13 cellular contexts compared by ENCODE assay signal in genomic region chr10:73650537-73651331, GRCh38. TPM values are rescaled to one million over a fixed set of nuclear protein-coding genes. Genes with fewer than 3 reads are reported as not detected.
DNase-seq lines count a peak whose midpoint lies in the region; ATAC-seq and TF ChIP-seq lines count a peak whose summit lies in the region.
"Had no signal": no experiment of that assay in that cellular context is flagged by ENCODE, and none has a peak within 500 bp of the region (broad histone marks: within the 10 kb centered on the region; RNA-seq: fewer than 3 reads in every experiment).

No MANE protein-coding gene starts in this region.

- H3K36me3 Mint-ChIP-seq in CD4-positive, alpha-beta memory T cell = no peaks in the 10 kb centered on the region
- no peaks in the 10 kb centered on the region for H3K36me3 Mint-ChIP-seq in progenitor cell of endocrine pancreas (ENCODE audit: insufficient read depth)

- no peak overlapping the region for H3K27ac ChIP-seq in CD4-positive, alpha-beta memory T cell (ENCODE audit: low read depth, low read length)
- H3K27ac ChIP-seq: VCaP had no signal

- H3K4me3 Mint-ChIP-seq in CD4-positive, alpha-beta memory T cell = no peak overlapping the region
- H3K4me3 Mint-ChIP-seq in progenitor cell of endocrine pancreas (ENCODE audit: low read depth) = no peak overlapping the region
- H3K4me3 Mint-ChIP-seq: central memory CD8-positive, alpha-beta T cell had no signal

- DNase-seq in BJ (ENCODE audit: low read depth) = peak; percentile 19
- DNase-seq in SHP77 treated with DMSO at 0.1 percent for 48 hours (lab: John Stamatoyannopoulos, UW) = peak; percentile 23
- peak; percentile 86 for DNase-seq in hepatic stellate cell (ENCODE audit: low spot score)
- no peak for DNase-seq in CD4-positive, alpha-beta memory T cell
- no peak for DNase-seq in DMS79 (lab: John Stamatoyannopoulos, UW)
- no peak for DNase-seq in progenitor cell of endocrine pancreas (ENCODE audit: low spot score, unreplicated experiment)
- DNase-seq in activated gamma-delta T cell (lab: John Stamatoyannopoulos, UW) = no peak
- DNase-seq: DMS153, NCI-H1105 had no signal

- H3K4me1 Mint-ChIP-seq in CD4-positive, alpha-beta memory T cell = peaks cover 0 to 3% (median under 1%) of the 10 kb centered on the region in 4 donors
- H3K4me1 Mint-ChIP-seq in progenitor cell of endocrine pancreas (ENCODE audit: low read depth) = peaks cover 6% of the 10 kb centered on the region
- H3K4me1 Mint-ChIP-seq: central memory CD8-positive, alpha-beta T cell had no signal

- H3K27ac Mint-ChIP-seq in CD4-positive, alpha-beta memory T cell = no peak overlapping the region
- no peak overlapping the region for H3K27ac Mint-ChIP-seq in progenitor cell of endocrine pancreas

- intact Hi-C loops in CD4-positive, alpha-beta memory T cell (cut with micrococcal nuclease) = no loop called here

- TF ChIP-seq CTCF in BJ (IDR thresholded peaks at IDR 0.05; ENCODE audit: insufficient read depth, low read depth, low read length) = no peak
- TF ChIP-seq CTCF in progenitor cell of endocrine pancreas (IDR thresholded peaks at IDR 0.05; ENCODE audit: unreplicated experiment) = no peak

- H3K27me3 ChIP-seq in BJ (ENCODE audit: control insufficient read depth, insufficient read depth, low read length) = no peaks in the 10 kb centered on the region
- H3K27me3 ChIP-seq in CD4-positive, alpha-beta memory T cell (ENCODE audit: insufficient read depth, low read length) = no peaks in the 10 kb centered on the region

- no peaks in the 10 kb centered on the region for H3K9me3 Mint-ChIP-seq in CD4-positive, alpha-beta memory T cell
- H3K9me3 Mint-ChIP-seq in progenitor cell of endocrine pancreas (ENCODE audit: low read depth) = no peaks in the 10 kb centered on the region
- H3K9me3 Mint-ChIP-seq: central memory CD8-positive, alpha-beta T cell had no signal

- no peaks in the 10 kb centered on the region for H3K36me3 ChIP-seq in BJ (ENCODE audit: control insufficient read depth, insufficient read depth, low read length)
- no peaks in the 10 kb centered on the region for H3K36me3 ChIP-seq in CD4-positive, alpha-beta memory T cell (ENCODE audit: insufficient read depth, low read length)
- H3K36me3 ChIP-seq: HAP-1 had no signal

- CTCF ChIA-PET in BJ (lab: Yijun Ruan, JAX) = interaction anchor here (1.0 to 10.6 kb wide), 3 partner anchors 121 to 229 kb away, joined by 4 to 181 read pairs (median 6); no protein-coding TSS in a partner anchor
- CTCF ChIA-PET in CD4-positive, alpha-beta memory T cell (lab: Charles Lee; ENCODE audit: partially characterized antibody) = interaction anchor here (0.6 to 12.2 kb wide), 2 partner anchors 43 to 118 kb away, joined by 3 to 312 read pairs; no protein-coding TSS in a partner anchor

- ATAC-seq in GM21367 (IDR thresholded peaks at IDR 0.05; ENCODE audit: unreplicated experiment) = peak; percentile 48

- no peaks in the 10 kb centered on the region for H3K4me1 ChIP-seq in CD4-positive, alpha-beta memory T cell (ENCODE audit: insufficient read depth, low read length)
- H3K4me1 ChIP-seq: HAP-1 had no signal

- H3K4me3 ChIP-seq in BJ (ENCODE audit: low read depth, low read length) = no peak overlapping the region
- no peak overlapping the region for H3K4me3 ChIP-seq in CD4-positive, alpha-beta memory T cell (ENCODE audit: low read length in 2 of 2)
- H3K4me3 ChIP-seq: HAP-1 had no signal

- no peaks in the 10 kb centered on the region for H3K9me3 ChIP-seq in CD4-positive, alpha-beta memory T cell (ENCODE audit: control insufficient read depth in 1 of 2, low read length in 2 of 2)
- H3K9me3 ChIP-seq: HAP-1 had no signal

- POLR2A ChIA-PET in BJ (lab: Charles Lee) = no interaction called here
- POLR2A ChIA-PET in CD4-positive, alpha-beta memory T cell (lab: Charles Lee; ENCODE audit: partially characterized antibody) = no interaction called here

- peaks cover 7 to 11% of the 10 kb centered on the region in 2 donors for H3K27me3 Mint-ChIP-seq in CD4-positive, alpha-beta memory T cell
- H3K27me3 Mint-ChIP-seq in progenitor cell of endocrine pancreas = no peaks in the 10 kb centered on the region
- H3K27me3 Mint-ChIP-seq: central memory CD8-positive, alpha-beta T cell had no signal

RNA-seq across cellular contexts. Expression of gene SYNPO2L, which starts 5.1 kb away (rescaled TPM):
- 0.04 and 0.05 TPM in 2 replicates for polyA plus RNA-seq in BJ (2011; rRNA removed)
- polyA minus RNA-seq in BJ (2011; rRNA and poly(A)+ RNA removed) = 0.10 and 0.14 TPM in 2 replicates
- not detected for total RNA-seq in CD4-positive, alpha-beta memory T cell
- polyA plus RNA-seq in CD4-positive, alpha-beta memory T cell = not detected
- 0.07 TPM in 1 of 2 replicates, not detected in the other for total RNA-seq in progenitor cell of endocrine pancreas

RNA-seq across cellular contexts. Expression of gene MYOZ1, which starts 9.5 kb away (rescaled TPM):
- polyA plus RNA-seq in BJ (2011; rRNA removed) = 8.3 and 9.6 TPM in 2 replicates
- polyA minus RNA-seq in BJ (2011; rRNA and poly(A)+ RNA removed) = 3.2 and 4.5 TPM in 2 replicates
- not detected for total RNA-seq in CD4-positive, alpha-beta memory T cell
- not detected for polyA plus RNA-seq in CD4-positive, alpha-beta memory T cell
- 0.31 TPM in 1 of 2 replicates, not detected in the other for total RNA-seq in progenitor cell of endocrine pancreas

RNA-seq across cellular contexts. Expression of gene AGAP5, which starts 47.2 kb away (rescaled TPM):
- polyA plus RNA-seq in BJ (2011; rRNA removed) = 3.3 and 4.0 TPM in 2 replicates
- polyA minus RNA-seq in BJ (2011; rRNA and poly(A)+ RNA removed) = 2.4 and 3.1 TPM in 2 replicates
- total RNA-seq in CD4-positive, alpha-beta memory T cell = 10 to 100 TPM; 13.6 to 15.3 TPM
- under 1 TPM in 1 of 2 donors, not detected in 1; 0.15 TPM for polyA plus RNA-seq in CD4-positive, alpha-beta memory T cell
- total RNA-seq in progenitor cell of endocrine pancreas = 15.5 and 17.3 TPM in 2 replicates

RNA-seq across cellular contexts. Expression of gene USP54, which starts 59.6 kb away (rescaled TPM):
- 13.7 and 13.9 TPM in 2 replicates for polyA plus RNA-seq in BJ (2011; rRNA removed)
- 14.9 and 17.2 TPM in 2 replicates for polyA minus RNA-seq in BJ (2011; rRNA and poly(A)+ RNA removed)
- total RNA-seq in CD4-positive, alpha-beta memory T cell = 1 to 10 TPM; 7.4 to 7.6 TPM
- 1 to 10 TPM in 1 of 2 donors, under 1 TPM in 1; 0.04 to 1.4 TPM for polyA plus RNA-seq in CD4-positive, alpha-beta memory T cell
- 79.0 and 83.8 TPM in 2 replicates for total RNA-seq in progenitor cell of endocrine pancreas

Comparison
In these comparisons a context has a peak if more than half of its experiments do, and no peak if none do; other contexts are left out.
1. DNase-seq: peak in BJ (single experiment), SHP77 treated with DMSO at 0.1 percent for 48 hours (single experiment) and hepatic stellate cell (single experiment); none in CD4-positive, alpha-beta memory T cell (0 of 5), DMS79 (single experiment), progenitor cell of endocrine pancreas (single experiment) and activated gamma-delta T cell (single experiment).